In the genomic region with DNA sequence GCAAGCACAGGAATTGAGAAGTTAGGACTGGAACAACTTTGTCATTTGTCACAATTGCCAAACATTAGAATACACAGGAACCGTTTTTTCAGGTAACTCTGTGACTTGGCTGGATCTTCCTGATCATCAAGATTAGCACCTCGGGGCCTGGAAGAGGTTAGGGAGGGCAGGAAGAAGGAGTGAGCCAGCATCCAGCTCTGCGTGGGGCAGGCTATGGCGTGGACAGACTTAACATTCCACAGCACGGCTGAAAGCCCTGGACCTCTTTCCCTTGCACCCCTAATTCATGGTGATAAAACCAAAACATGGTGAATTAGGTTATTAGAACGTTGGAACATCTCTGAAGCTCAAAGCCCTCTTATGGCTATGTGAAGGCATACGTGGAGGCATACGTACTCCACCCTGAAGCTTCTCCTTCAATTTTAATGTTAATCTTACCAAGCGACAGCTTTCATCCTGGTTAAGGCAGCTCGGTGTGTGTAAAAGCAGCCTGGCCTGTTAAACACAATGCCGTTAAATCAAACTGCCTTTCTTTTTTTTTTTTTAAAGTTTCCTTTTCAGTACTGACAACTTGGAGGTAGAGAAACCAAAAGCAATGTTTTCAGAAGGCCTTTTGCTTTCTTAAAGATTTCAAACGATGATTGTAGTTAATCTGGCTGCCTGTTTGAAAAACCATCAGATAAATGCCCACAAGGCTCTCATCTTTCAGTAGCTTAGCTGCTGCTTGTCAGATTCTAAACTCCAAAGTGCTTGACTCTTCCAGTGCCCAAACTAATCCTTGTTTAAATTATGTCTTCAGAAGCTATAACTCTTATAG, we compare ENCODE assay signal across 2 cellular contexts.
TF ChIP-seq lines count a peak whose summit lies in the region.

No MANE protein-coding gene starts in this region.

TF ChIP-seq in A549, 52 proteins besides CTCF, POLR2A, EP300 and RAD21:
- TF ChIP-seq NR3C1 (IDR thresholded peaks at IDR 0.05) (no peak), CBX8 (IDR thresholded peaks at IDR 0.05) (no peak), MYC (IDR thresholded peaks at IDR 0.05; ENCODE audit: borderline replicate concordance, low read length) (no peak), SREBF2 (IDR thresholded peaks at IDR 0.05) (no peak)
- TF ChIP-seq, protein P1, sequence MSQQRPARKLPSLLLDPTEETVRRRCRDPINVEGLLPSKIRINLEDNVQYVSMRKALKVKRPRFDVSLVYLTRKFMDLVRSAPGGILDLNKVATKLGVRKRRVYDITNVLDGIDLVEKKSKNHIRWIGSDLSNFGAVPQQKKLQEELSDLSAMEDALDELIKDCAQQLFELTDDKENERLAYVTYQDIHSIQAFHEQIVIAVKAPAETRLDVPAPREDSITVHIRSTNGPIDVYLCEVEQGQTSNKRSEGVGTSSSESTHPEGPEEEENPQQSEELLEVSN (IDR thresholded peaks at IDR 0.05; ENCODE audit: borderline replicate concordance, low read depth) = no peak
- TF ChIP-seq, protein P2, sequence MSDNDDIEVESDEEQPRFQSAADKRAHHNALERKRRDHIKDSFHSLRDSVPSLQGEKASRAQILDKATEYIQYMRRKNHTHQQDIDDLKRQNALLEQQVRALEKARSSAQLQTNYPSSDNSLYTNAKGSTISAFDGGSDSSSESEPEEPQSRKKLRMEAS (IDR thresholded peaks at IDR 0.05) = no peak
TF ChIP-seq in A549: peak in this region for 0.

TF ChIP-seq in K562, 482 proteins besides CTCF, POLR2A, EP300 and RAD21:
- TF ChIP-seq MEIS2 (IDR thresholded peaks at IDR 0.05; ENCODE audit: partially characterized antibody) (peak; percentile 26), RCOR1 (IDR thresholded peaks at IDR 0.05; ENCODE audit: borderline replicate concordance in 1 of 2, low read depth in 2 of 2, low read length in 2 of 2) (0 out of 4 replicates have a peak, but pooled peaks of 1 of the 2 experiments have one; percentile 13), XRCC3 (IDR thresholded peaks at IDR 0.05) (no peak)
- TF ChIP-seq, protein P3, sequence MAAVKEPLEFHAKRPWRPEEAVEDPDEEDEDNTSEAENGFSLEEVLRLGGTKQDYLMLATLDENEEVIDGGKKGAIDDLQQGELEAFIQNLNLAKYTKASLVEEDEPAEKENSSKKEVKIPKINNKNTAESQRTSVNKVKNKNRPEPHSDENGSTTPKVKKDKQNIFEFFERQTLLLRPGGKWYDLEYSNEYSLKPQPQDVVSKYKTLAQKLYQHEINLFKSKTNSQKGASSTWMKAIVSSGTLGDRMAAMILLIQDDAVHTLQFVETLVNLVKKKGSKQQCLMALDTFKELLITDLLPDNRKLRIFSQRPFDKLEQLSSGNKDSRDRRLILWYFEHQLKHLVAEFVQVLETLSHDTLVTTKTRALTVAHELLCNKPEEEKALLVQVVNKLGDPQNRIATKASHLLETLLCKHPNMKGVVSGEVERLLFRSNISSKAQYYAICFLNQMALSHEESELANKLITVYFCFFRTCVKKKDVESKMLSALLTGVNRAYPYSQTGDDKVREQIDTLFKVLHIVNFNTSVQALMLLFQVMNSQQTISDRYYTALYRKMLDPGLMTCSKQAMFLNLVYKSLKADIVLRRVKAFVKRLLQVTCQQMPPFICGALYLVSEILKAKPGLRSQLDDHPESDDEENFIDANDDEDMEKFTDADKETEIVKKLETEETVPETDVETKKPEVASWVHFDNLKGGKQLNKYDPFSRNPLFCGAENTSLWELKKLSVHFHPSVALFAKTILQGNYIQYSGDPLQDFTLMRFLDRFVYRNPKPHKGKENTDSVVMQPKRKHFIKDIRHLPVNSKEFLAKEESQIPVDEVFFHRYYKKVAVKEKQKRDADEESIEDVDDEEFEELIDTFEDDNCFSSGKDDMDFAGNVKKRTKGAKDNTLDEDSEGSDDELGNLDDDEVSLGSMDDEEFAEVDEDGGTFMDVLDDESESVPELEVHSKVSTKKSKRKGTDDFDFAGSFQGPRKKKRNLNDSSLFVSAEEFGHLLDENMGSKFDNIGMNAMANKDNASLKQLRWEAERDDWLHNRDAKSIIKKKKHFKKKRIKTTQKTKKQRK (IDR thresholded peaks at IDR 0.05; ENCODE audit: borderline replicate concordance, low read depth, low read length) = no peak
- TF ChIP-seq, protein P4, sequence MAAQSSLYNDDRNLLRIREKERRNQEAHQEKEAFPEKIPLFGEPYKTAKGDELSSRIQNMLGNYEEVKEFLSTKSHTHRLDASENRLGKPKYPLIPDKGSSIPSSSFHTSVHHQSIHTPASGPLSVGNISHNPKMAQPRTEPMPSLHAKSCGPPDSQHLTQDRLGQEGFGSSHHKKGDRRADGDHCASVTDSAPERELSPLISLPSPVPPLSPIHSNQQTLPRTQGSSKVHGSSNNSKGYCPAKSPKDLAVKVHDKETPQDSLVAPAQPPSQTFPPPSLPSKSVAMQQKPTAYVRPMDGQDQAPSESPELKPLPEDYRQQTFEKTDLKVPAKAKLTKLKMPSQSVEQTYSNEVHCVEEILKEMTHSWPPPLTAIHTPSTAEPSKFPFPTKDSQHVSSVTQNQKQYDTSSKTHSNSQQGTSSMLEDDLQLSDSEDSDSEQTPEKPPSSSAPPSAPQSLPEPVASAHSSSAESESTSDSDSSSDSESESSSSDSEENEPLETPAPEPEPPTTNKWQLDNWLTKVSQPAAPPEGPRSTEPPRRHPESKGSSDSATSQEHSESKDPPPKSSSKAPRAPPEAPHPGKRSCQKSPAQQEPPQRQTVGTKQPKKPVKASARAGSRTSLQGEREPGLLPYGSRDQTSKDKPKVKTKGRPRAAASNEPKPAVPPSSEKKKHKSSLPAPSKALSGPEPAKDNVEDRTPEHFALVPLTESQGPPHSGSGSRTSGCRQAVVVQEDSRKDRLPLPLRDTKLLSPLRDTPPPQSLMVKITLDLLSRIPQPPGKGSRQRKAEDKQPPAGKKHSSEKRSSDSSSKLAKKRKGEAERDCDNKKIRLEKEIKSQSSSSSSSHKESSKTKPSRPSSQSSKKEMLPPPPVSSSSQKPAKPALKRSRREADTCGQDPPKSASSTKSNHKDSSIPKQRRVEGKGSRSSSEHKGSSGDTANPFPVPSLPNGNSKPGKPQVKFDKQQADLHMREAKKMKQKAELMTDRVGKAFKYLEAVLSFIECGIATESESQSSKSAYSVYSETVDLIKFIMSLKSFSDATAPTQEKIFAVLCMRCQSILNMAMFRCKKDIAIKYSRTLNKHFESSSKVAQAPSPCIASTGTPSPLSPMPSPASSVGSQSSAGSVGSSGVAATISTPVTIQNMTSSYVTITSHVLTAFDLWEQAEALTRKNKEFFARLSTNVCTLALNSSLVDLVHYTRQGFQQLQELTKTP (IDR thresholded peaks at IDR 0.05; ENCODE audit: low read depth in 1 of 2, partially characterized antibody in 2 of 2) = no peak
